13 cellular contexts compared by ENCODE assay signal in genomic region chr3:45227131-45227819, GRCh38. TPM values are rescaled to one million over a fixed set of nuclear protein-coding genes. Genes with fewer than 3 reads are reported as not detected.
A peak's percentile ranks its signal among the peaks of the same experiment; 100 is the strongest.
DNase-seq lines count a peak whose midpoint lies in the region; ATAC-seq and TF ChIP-seq lines count a peak whose summit lies in the region.
"Had no signal": no experiment of that assay in that cellular context is flagged by ENCODE, and none has a peak within 500 bp of the region (broad histone marks: within the 10 kb centered on the region; RNA-seq: fewer than 3 reads in every experiment).

No MANE protein-coding gene starts in this region.

- intact Hi-C loops in prostate gland (cut with DNase I): loop anchor here (5.0 to 10.0 kb wide), 3 partner anchors 190 to 438 kb away; partner anchors contain the start of gene LIMD1
- intact Hi-C loops in OCI-LY7 (cut with micrococcal nuclease; ENCODE audit: unreplicated experiment): no loop called here

- H3K27me3 ChIP-seq in prostate gland (replicated peaks; ENCODE audit: insufficient read depth): no peaks in the 10 kb centered on the region

- CTCF ChIA-PET in T-cell (lab: Charles Lee): interaction anchor here in 1 of 2 donors (1.1 kb wide), 1 partner anchor 190 kb away, joined by 3 read pairs; no protein-coding TSS in a partner anchor
- CTCF ChIA-PET in OCI-LY7 (lab: Charles Lee; ENCODE audit: unreplicated experiment): no interaction called here

- H3K4me2 ChIP-seq in OCI-LY7 (ENCODE audit: low read length): no peak overlapping the region

- H3K9me3 ChIP-seq in prostate gland (no peaks in the 10 kb centered on the region), OCI-LY7 (ENCODE audit: low read length) (no peaks in the 10 kb centered on the region)
- H3K9me3 ChIP-seq: A549, colonic mucosa, spleen had no signal

- no peak for ATAC-seq in activated T-cell treated with anti-CD3 and anti-CD28 coated beads, Interleukin-2, amount 50 U/mL, for 4 hours
- no peak for ATAC-seq in T-cell (replicated peaks in 1 of 4)

- H3K27ac ChIP-seq in prostate gland (peak overlapping the region; percentile 55 to 72), OCI-LY7 (ENCODE audit: low read depth, low read length, poor library complexity, severe bottlenecking) (no peak overlapping the region)
- H3K27ac ChIP-seq: colonic mucosa, spleen had no signal

- no peak overlapping the region for H2AFZ ChIP-seq in OCI-LY7 (ENCODE audit: low read length)

- no peak overlapping the region for H3K27ac Mint-ChIP-seq in activated T-cell treated with anti-CD3 and anti-CD28 coated beads, Interleukin-2, amount 50 U/mL, for 24 hours
- H3K27ac Mint-ChIP-seq in T-cell (peak overlapping the region in 1 of 2 donors; percentile 21), glutamatergic neuron (ENCODE audit: unreplicated experiment) (no peak overlapping the region)

- no peaks in the 10 kb centered on the region for H3K79me2 ChIP-seq in OCI-LY7 (ENCODE audit: insufficient read depth, low read depth, low read length)

- no peak overlapping the region for H3K4me3 ChIP-seq in prostate gland
- H3K4me3 ChIP-seq in OCI-LY7 (ENCODE audit: low read depth, low read length, poor library complexity, severe bottlenecking): no peak overlapping the region

- H3K9me2 ChIP-seq in OCI-LY7 (ENCODE audit: insufficient read depth, low read length): no peaks in the 10 kb centered on the region

- H3K27me3 Mint-ChIP-seq in activated T-cell treated with anti-CD3 and anti-CD28 coated beads, Interleukin-2, amount 50 U/mL, for 4 hours (ENCODE audit: low read depth): peaks cover 64% of the 10 kb centered on the region
- H3K27me3 Mint-ChIP-seq in activated T-cell treated with anti-CD3 and anti-CD28 coated beads, Interleukin-2, amount 50 U/mL, for 24 hours: peaks cover 75% of the 10 kb centered on the region
- peaks cover 70 to 73% of the 10 kb centered on the region in 2 donors for H3K27me3 Mint-ChIP-seq in T-cell
- H3K27me3 Mint-ChIP-seq in glutamatergic neuron (ENCODE audit: unreplicated experiment): peaks cover 11% of the 10 kb centered on the region

- H3K36me3 ChIP-seq in prostate gland (no peaks in the 10 kb centered on the region), OCI-LY7 (ENCODE audit: insufficient read depth, low read length) (no peaks in the 10 kb centered on the region)
- H3K36me3 ChIP-seq: colonic mucosa, spleen had no signal

- BruUV-seq in OCI-LY7 (replicated peaks; lab: Mats Ljungman, UMichigan): no TSS peak

- DNase-seq in activated T-cell treated with anti-CD3 and anti-CD28 coated beads, Interleukin-2, amount 50 U/mL, for 4 hours: no peak
- no peak for DNase-seq in activated T-cell treated with anti-CD3 and anti-CD28 coated beads, Interleukin-2, amount 50 U/mL, for 24 hours
- no peak for DNase-seq in T-cell
- no peak for DNase-seq in glutamatergic neuron
- no peak for DNase-seq in prostate gland (ENCODE audit: low spot score)
- DNase-seq in iPS-NIHi7 (ENCODE audit: extremely low spot score): no peak
- DNase-seq in DMS53 treated with DMSO at 0.1 percent for 48 hours (lab: John Stamatoyannopoulos, UW; ENCODE audit: unreplicated experiment): no peak
- DNase-seq in OCI-LY7 (ENCODE audit: low spot score): no peak
- DNase-seq: colonic mucosa, DMS 273 treated with DMSO at 0.1 percent for 48 hours, NCI-H2081 treated with DMSO at 0.1 percent for 48 hours, spleen had no signal

- TF ChIP-seq POLR2A in prostate gland (IDR thresholded peaks at IDR 0.05): no peak

- H3K4me1 ChIP-seq in prostate gland (replicated peaks): no peaks in the 10 kb centered on the region
- no peaks in the 10 kb centered on the region for H3K4me1 ChIP-seq in OCI-LY7 (ENCODE audit: insufficient read depth, low read length, poor library complexity, severe bottlenecking)

- H3K4me3 Mint-ChIP-seq in activated T-cell treated with anti-CD3 and anti-CD28 coated beads, Interleukin-2, amount 50 U/mL, for 4 hours: peak overlapping the region; percentile 59
- H3K4me3 Mint-ChIP-seq in activated T-cell treated with anti-CD3 and anti-CD28 coated beads, Interleukin-2, amount 50 U/mL, for 24 hours: no peak overlapping the region
- H3K4me3 Mint-ChIP-seq in T-cell (peak overlapping the region; percentile 35 to 61 (median 59)), glutamatergic neuron (ENCODE audit: unreplicated experiment) (peak overlapping the region; percentile 84)

- H4K20me1 ChIP-seq in OCI-LY7 (ENCODE audit: insufficient read depth, low read length): no peaks in the 10 kb centered on the region

- 62% methylated on average over 6 of the region's 6 CpGs for WGBS in prostate gland

- TF ChIP-seq CTCF in glutamatergic neuron (IDR thresholded peaks at IDR 0.05; ENCODE audit: partially characterized antibody, unreplicated experiment) (no peak), prostate gland (IDR thresholded peaks at IDR 0.05) (no peak), OCI-LY7 (conservative IDR thresholded peaks at IDR 0.05; ENCODE audit: low read length) (no peak)

- peaks cover 14% of the 10 kb centered on the region for H3K4me1 Mint-ChIP-seq in activated T-cell treated with anti-CD3 and anti-CD28 coated beads, Interleukin-2, amount 50 U/mL, for 4 hours (ENCODE audit: low read depth)
- H3K4me1 Mint-ChIP-seq in activated T-cell treated with anti-CD3 and anti-CD28 coated beads, Interleukin-2, amount 50 U/mL, for 24 hours (ENCODE audit: low read depth): peaks cover 15% of the 10 kb centered on the region
- H3K4me1 Mint-ChIP-seq in T-cell (peaks cover 14 to 16% (median 14%) of the 10 kb centered on the region in 3 donors), glutamatergic neuron (ENCODE audit: low read depth, unreplicated experiment) (peaks cover 8% of the 10 kb centered on the region)

- no peaks in the 10 kb centered on the region for H3K36me3 Mint-ChIP-seq in activated T-cell treated with anti-CD3 and anti-CD28 coated beads, Interleukin-2, amount 50 U/mL, for 4 hours (ENCODE audit: insufficient read depth)
- no peaks in the 10 kb centered on the region for H3K36me3 Mint-ChIP-seq in activated T-cell treated with anti-CD3 and anti-CD28 coated beads, Interleukin-2, amount 50 U/mL, for 24 hours (ENCODE audit: low read depth)
- H3K36me3 Mint-ChIP-seq in T-cell (no peaks in the 10 kb centered on the region), glutamatergic neuron (ENCODE audit: unreplicated experiment) (no peaks in the 10 kb centered on the region)

- H3K9me3 Mint-ChIP-seq in activated T-cell treated with anti-CD3 and anti-CD28 coated beads, Interleukin-2, amount 50 U/mL, for 4 hours: no peaks in the 10 kb centered on the region
- no peaks in the 10 kb centered on the region for H3K9me3 Mint-ChIP-seq in activated T-cell treated with anti-CD3 and anti-CD28 coated beads, Interleukin-2, amount 50 U/mL, for 24 hours
- H3K9me3 Mint-ChIP-seq in T-cell (no peaks in the 10 kb centered on the region), glutamatergic neuron (ENCODE audit: unreplicated experiment) (peaks cover 8% of the 10 kb centered on the region)

- POLR2A ChIA-PET in T-cell (lab: Charles Lee) (no interaction called here), OCI-LY7 (lab: Charles Lee) (no interaction called here)

RNA-seq across cellular contexts. Expression of gene TMEM158, which starts 1.2 kb away (rescaled TPM):
- under 1 TPM in 2 of 3 donors, not detected in 1; 0.21 to 0.89 TPM for total RNA-seq in activated T-cell treated with anti-CD3 and anti-CD28 coated beads, Interleukin-2, amount 50 U/mL, for 4 hours
- under 1 TPM; 0.13 to 0.26 (median 0.16) TPM for total RNA-seq in T-cell
- 7.8 TPM for total RNA-seq in glutamatergic neuron (ENCODE audit: unreplicated experiment)
- 10 to 100 TPM in 1 of 2 donors, 1 to 10 TPM in 1; 3.6 to 20.8 TPM for total RNA-seq in prostate gland
- not detected in 2 replicates for total RNA-seq in OCI-LY7 (2014; rRNA removed; shearing (Covaris generic))
- total RNA-seq in OCI-LY7 (2022): not detected in 2 replicates
